21 cellular contexts compared by ENCODE assay signal in genomic region chr12:21711376-21711775, GRCh38.
"Had no signal": no experiment of that assay in that cellular context is flagged by ENCODE, and none has a peak within 500 bp of the region (broad histone marks: within the 10 kb centered on the region; RNA-seq: fewer than 3 reads in every experiment).

No MANE protein-coding gene starts in this region.

- H3K27ac ChIP-seq: ascending aorta, cardiac muscle cell, coronary artery, pancreas, testis, vagina, VCaP had no signal

- DNase-seq: activated CD4-positive, alpha-beta T cell treated with anti-CD3 and anti-CD28 coated beads for 48 hours; activated CD4-positive, alpha-beta T cell treated with anti-CD3 and anti-CD28 coated beads, Interleukin-2, amount 50 U/mL, for 48 hours; activated CD8-positive, alpha-beta memory T cell treated with anti-CD3 and anti-CD28 coated beads for 24 hours; activated effector memory CD4-positive, alpha-beta T cell treated with Interleukin-2 at 50 U/mL for 16 hours; activated naive CD4-positive, alpha-beta T cell treated with Interleukin-2 at 50 U/mL for 16 hours; activated naive CD8-positive, alpha-beta T cell treated with anti-CD3 and anti-CD28 coated beads for 36 hours; dorsolateral prefrontal cortex; effector memory CD4-positive, alpha-beta T cell; midbrain; pancreas; stimulated activated CD4-positive, alpha-beta T cell treated with anti-CD3 and anti-CD28 coated beads, Interleukin-2, amount 100 ng/mL, for 48 hours; stimulated activated naive CD4-positive, alpha-beta T cell treated with Interleukin-2 at 50 U/mL for 16 hours; testis; trophoblast cell had no signal

- ATAC-seq: activated CD4-positive, CD25-positive, alpha-beta regulatory T cell treated with anti-CD3 and anti-CD28 coated beads, Interleukin-2, amount 50 U/mL, for 24 hours; pancreas had no signal

- H3K4me1 ChIP-seq: pancreas, prostate gland, testis had no signal

- H3K4me3 ChIP-seq: ascending aorta, cardiac muscle cell, coronary artery, dorsolateral prefrontal cortex, pancreas, prostate gland, testis, vagina had no signal

- H3K36me3 ChIP-seq: ascending aorta, cardiac muscle cell, pancreas, prostate gland, vagina had no signal

- H3K9me3 ChIP-seq: ascending aorta, pancreas, prostate gland, testis, vagina had no signal

- H3K27me3 ChIP-seq: ascending aorta, cardiac muscle cell, dorsolateral prefrontal cortex, pancreas, testis, vagina had no signal
